Comparison of ENCODE assay signal across 25 cellular contexts in the genomic region with DNA sequence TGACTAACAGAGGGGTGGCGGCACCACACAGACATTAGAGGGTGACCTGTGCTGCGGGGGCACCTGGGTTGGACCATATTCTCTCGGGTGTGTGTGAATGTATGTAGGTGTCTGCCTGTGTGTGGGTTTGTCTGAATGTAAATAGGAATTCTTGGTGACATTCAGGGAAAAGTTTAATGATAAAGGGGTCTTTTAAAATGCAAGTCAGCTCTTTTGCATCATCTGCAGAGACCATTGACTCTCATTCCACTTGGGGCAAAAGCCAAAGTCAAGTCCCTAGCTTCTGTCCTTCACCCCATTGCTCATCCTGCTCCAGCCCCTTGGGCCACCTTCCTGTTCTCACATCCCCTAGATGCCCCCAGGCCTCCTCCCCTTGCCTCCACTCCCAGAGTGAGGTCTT. TPM values are rescaled to one million over a fixed set of nuclear protein-coding genes. Genes with fewer than 3 reads are reported as not detected.
DNase-seq lines count a peak whose midpoint lies in the region; ATAC-seq and FAIRE-seq lines count a peak whose summit lies in the region.
"Had no signal": no experiment of that assay in that cellular context is flagged by ENCODE, and none has a peak within 500 bp of the region (broad histone marks: within the 10 kb centered on the region; RNA-seq: fewer than 3 reads in every experiment).

No MANE protein-coding gene starts in this region.

- no peak for DNase-seq in activated naive CD4-positive, alpha-beta T cell treated with anti-CD3 and anti-CD28 coated beads for 36 hours
- no peak for DNase-seq in activated naive CD4-positive, alpha-beta T cell treated with anti-CD3 and anti-CD28 coated beads, Interleukin-2, amount 50 U/mL, for 72 hours (ENCODE audit: low spot score in 2 of 2)
- DNase-seq in activated CD4-positive, alpha-beta memory T cell treated with anti-CD3 and anti-CD28 coated beads, Interleukin-2, amount 10 ng/mL, durations not matched to agents 7 days and 5 days: no peak
- DNase-seq in effector memory CD8-positive, alpha-beta T cell: no peak
- DNase-seq in stimulated activated naive B cell treated with anti-CD40 and anti-IgM and Interleukin-4, amounts not matched to agents 10 μg/mL and 1 μg/mL and 100 μg/mL, for 72 hours: no peak
- DNase-seq in anterior cingulate cortex (lab: John Stamatoyannopoulos, UW) (no peak), small intestine (no peak)
- DNase-seq: activated CD8-positive, alpha-beta memory T cell treated with anti-CD3 and anti-CD28 coated beads for 24 hours; CD4-positive, alpha-beta T cell; cerebellar nuclear complex; effector CD8-positive, alpha-beta T cell; GF-D8; left cardiac atrium; mesendoderm; MG63; NCI-H146; NCI-H748 treated with DMSO at 0.1 percent for 48 hours; SHP77 treated with DMSO at 0.1 percent for 48 hours; thyroid gland had no signal

- no peaks in the 10 kb centered on the region for H3K27me3 ChIP-seq in small intestine (ENCODE audit: control insufficient read depth in 2 of 2, insufficient read depth in 2 of 2, low read length in 2 of 2)
- H3K27me3 ChIP-seq: esophagus muscularis mucosa, gastroesophageal sphincter, MG63, thyroid gland had no signal

- POLR2A ChIA-PET in activated CD4-positive, alpha-beta memory T cell treated with anti-CD3 and anti-CD28 coated beads, Interleukin-2, amount 10 ng/mL, durations not matched to agents 7 days and 5 days (lab: Charles Lee): interaction anchor here (2.2 to 2.6 kb wide), 2 partner anchors 13 to 185 kb away, joined by 10 to 16 read pairs; a partner anchor contains a TSS

- H3K36me3 Mint-ChIP-seq in activated naive CD4-positive, alpha-beta T cell treated with anti-CD3 and anti-CD28 coated beads for 36 hours (ENCODE audit: low read depth): peaks cover 22% of the 10 kb centered on the region
- H3K36me3 Mint-ChIP-seq in activated naive CD4-positive, alpha-beta T cell treated with anti-CD3 and anti-CD28 coated beads, Interleukin-2, amount 50 U/mL, for 72 hours: peaks cover 5 to 42% of the 10 kb centered on the region in 2 donors
- peaks cover 10% of the 10 kb centered on the region for H3K36me3 Mint-ChIP-seq in activated CD4-positive, alpha-beta memory T cell treated with anti-CD3 and anti-CD28 coated beads, Interleukin-2, amount 10 ng/mL, durations not matched to agents 7 days and 5 days (ENCODE audit: low read depth)
- peaks cover 8% of the 10 kb centered on the region for H3K36me3 Mint-ChIP-seq in effector memory CD8-positive, alpha-beta T cell (ENCODE audit: insufficient read depth)
- H3K36me3 Mint-ChIP-seq in stimulated activated naive B cell treated with anti-CD40 and anti-IgM and Interleukin-4, amounts not matched to agents 10 μg/mL and 1 μg/mL and 100 μg/mL, for 72 hours: peaks cover 6% of the 10 kb centered on the region in 2 donors

- CTCF ChIA-PET in activated naive CD4-positive, alpha-beta T cell treated with anti-CD3 and anti-CD28 coated beads for 36 hours (lab: Charles Lee): interaction anchor here (0.6 to 1.1 kb wide), 2 partner anchors 21 to 100 kb away, joined by 3 to 4 read pairs; no protein-coding TSS in a partner anchor
- CTCF ChIA-PET in activated CD4-positive, alpha-beta memory T cell treated with anti-CD3 and anti-CD28 coated beads, Interleukin-2, amount 10 ng/mL, durations not matched to agents 7 days and 5 days (lab: Charles Lee): interaction anchor here (1.3 to 2.2 kb wide), 2 partner anchors 8 to 123 kb away, joined by 7 to 9 read pairs; no protein-coding TSS in a partner anchor

- no peak overlapping the region for H3K4me3 ChIP-seq in small intestine (ENCODE audit: low read depth in 1 of 2, low read length in 2 of 2)
- H3K4me3 ChIP-seq: esophagus muscularis mucosa, gastroesophageal sphincter, MG63, thyroid gland had no signal

- no peaks in the 10 kb centered on the region for H3K27me3 Mint-ChIP-seq in activated naive CD4-positive, alpha-beta T cell treated with anti-CD3 and anti-CD28 coated beads for 36 hours (ENCODE audit: low read depth)
- no peaks in the 10 kb centered on the region for H3K27me3 Mint-ChIP-seq in activated CD4-positive, alpha-beta memory T cell treated with anti-CD3 and anti-CD28 coated beads, Interleukin-2, amount 10 ng/mL, durations not matched to agents 7 days and 5 days
- H3K27me3 Mint-ChIP-seq in effector memory CD8-positive, alpha-beta T cell: no peaks in the 10 kb centered on the region
- no peaks in the 10 kb centered on the region for H3K27me3 Mint-ChIP-seq in stimulated activated naive B cell treated with anti-CD40 and anti-IgM and Interleukin-4, amounts not matched to agents 10 μg/mL and 1 μg/mL and 100 μg/mL, for 72 hours
- H3K27me3 Mint-ChIP-seq: CD4-positive, alpha-beta T cell had no signal

- no peaks in the 10 kb centered on the region for H3K9me3 Mint-ChIP-seq in activated naive CD4-positive, alpha-beta T cell treated with anti-CD3 and anti-CD28 coated beads for 36 hours
- H3K9me3 Mint-ChIP-seq in activated naive CD4-positive, alpha-beta T cell treated with anti-CD3 and anti-CD28 coated beads, Interleukin-2, amount 50 U/mL, for 72 hours: no peaks in the 10 kb centered on the region
- no peaks in the 10 kb centered on the region for H3K9me3 Mint-ChIP-seq in activated CD4-positive, alpha-beta memory T cell treated with anti-CD3 and anti-CD28 coated beads, Interleukin-2, amount 10 ng/mL, durations not matched to agents 7 days and 5 days
- H3K9me3 Mint-ChIP-seq in effector memory CD8-positive, alpha-beta T cell: no peaks in the 10 kb centered on the region
- no peaks in the 10 kb centered on the region for H3K9me3 Mint-ChIP-seq in stimulated activated naive B cell treated with anti-CD40 and anti-IgM and Interleukin-4, amounts not matched to agents 10 μg/mL and 1 μg/mL and 100 μg/mL, for 72 hours
- H3K9me3 Mint-ChIP-seq: CD4-positive, alpha-beta T cell; nephron had no signal

- no peak overlapping the region for H3K27ac ChIP-seq in small intestine (ENCODE audit: low read depth in 1 of 2, low read length in 1 of 2)
- H3K27ac ChIP-seq: esophagus muscularis mucosa, gastroesophageal sphincter, HL-60, thyroid gland had no signal

- H3K27ac Mint-ChIP-seq in activated naive CD4-positive, alpha-beta T cell treated with anti-CD3 and anti-CD28 coated beads for 36 hours: peak overlapping the region; percentile 14
- peak overlapping the region in 1 of 2 donors; percentile 93 for H3K27ac Mint-ChIP-seq in activated naive CD4-positive, alpha-beta T cell treated with anti-CD3 and anti-CD28 coated beads, Interleukin-2, amount 50 U/mL, for 72 hours
- peak overlapping the region; percentile 79 for H3K27ac Mint-ChIP-seq in activated CD4-positive, alpha-beta memory T cell treated with anti-CD3 and anti-CD28 coated beads, Interleukin-2, amount 10 ng/mL, durations not matched to agents 7 days and 5 days
- peak overlapping the region; percentile 27 to 50 for H3K27ac Mint-ChIP-seq in effector memory CD8-positive, alpha-beta T cell
- H3K27ac Mint-ChIP-seq in stimulated activated naive B cell treated with anti-CD40 and anti-IgM and Interleukin-4, amounts not matched to agents 10 μg/mL and 1 μg/mL and 100 μg/mL, for 72 hours: peak overlapping the region; percentile 3
- H3K27ac Mint-ChIP-seq: nephron had no signal

- no peaks in the 10 kb centered on the region for H3K9me3 ChIP-seq in small intestine (ENCODE audit: control insufficient read depth, low read depth)
- H3K9me3 ChIP-seq: esophagus muscularis mucosa, gastroesophageal sphincter, MG63, thyroid gland had no signal

- intact Hi-C loops in activated naive CD4-positive, alpha-beta T cell treated with anti-CD3 and anti-CD28 coated beads for 36 hours (cut with micrococcal nuclease): no loop called here

- FAIRE-seq in small intestine (lab: Jason Lieb, UNC): no peak

- H3K36me3 ChIP-seq in small intestine (ENCODE audit: control insufficient read depth in 2 of 2, insufficient read depth in 2 of 2, low read length in 2 of 2): no peaks in the 10 kb centered on the region
- H3K36me3 ChIP-seq: esophagus muscularis mucosa, gastroesophageal sphincter, MG63, thyroid gland had no signal

- no peak overlapping the region for H3K4me3 Mint-ChIP-seq in activated naive CD4-positive, alpha-beta T cell treated with anti-CD3 and anti-CD28 coated beads for 36 hours
- no peak overlapping the region for H3K4me3 Mint-ChIP-seq in activated CD4-positive, alpha-beta memory T cell treated with anti-CD3 and anti-CD28 coated beads, Interleukin-2, amount 10 ng/mL, durations not matched to agents 7 days and 5 days
- no peak overlapping the region for H3K4me3 Mint-ChIP-seq in effector memory CD8-positive, alpha-beta T cell
- no peak overlapping the region for H3K4me3 Mint-ChIP-seq in stimulated activated naive B cell treated with anti-CD40 and anti-IgM and Interleukin-4, amounts not matched to agents 10 μg/mL and 1 μg/mL and 100 μg/mL, for 72 hours
- H3K4me3 Mint-ChIP-seq: CD4-positive, alpha-beta T cell; nephron had no signal

- H3K4me1 Mint-ChIP-seq in activated naive CD4-positive, alpha-beta T cell treated with anti-CD3 and anti-CD28 coated beads for 36 hours (ENCODE audit: low read depth): peaks cover 81% of the 10 kb centered on the region
- peaks cover 70% of the 10 kb centered on the region for H3K4me1 Mint-ChIP-seq in activated CD4-positive, alpha-beta memory T cell treated with anti-CD3 and anti-CD28 coated beads, Interleukin-2, amount 10 ng/mL, durations not matched to agents 7 days and 5 days
- peaks cover 31 to 43% of the 10 kb centered on the region in 2 donors for H3K4me1 Mint-ChIP-seq in effector memory CD8-positive, alpha-beta T cell (ENCODE audit: low read depth in 2 of 2)
- H3K4me1 Mint-ChIP-seq in stimulated activated naive B cell treated with anti-CD40 and anti-IgM and Interleukin-4, amounts not matched to agents 10 μg/mL and 1 μg/mL and 100 μg/mL, for 72 hours: peaks cover 48 to 68% of the 10 kb centered on the region in 2 donors

- no peak for ATAC-seq in activated naive CD4-positive, alpha-beta T cell treated with anti-CD3 and anti-CD28 coated beads, Interleukin-2, amount 50 U/mL, for 72 hours
- ATAC-seq in effector memory CD8-positive, alpha-beta T cell (replicated peaks): no peak
- no peak for ATAC-seq in stimulated activated naive B cell treated with anti-CD40 and anti-IgM and Interleukin-4, amounts not matched to agents 10 μg/mL and 1 μg/mL and 100 μg/mL, for 72 hours (replicated peaks)
- no peak for ATAC-seq in GM21390 (IDR thresholded peaks at IDR 0.05; ENCODE audit: unreplicated experiment)
- ATAC-seq: gastroesophageal sphincter, left cardiac atrium, sciatic nerve had no signal

- WGBS in small intestine, 3 donors: 91 to 96% (median 95%) methylated on average over 3 of the region's 3 CpGs

- no peaks in the 10 kb centered on the region for H3K4me1 ChIP-seq in small intestine (ENCODE audit: control insufficient read depth in 2 of 2, insufficient read depth in 1 of 2, low read depth in 1 of 2, low read length in 1 of 2)

RNA-seq across cellular contexts. Expression of a gene that starts 23.6 kb away (rescaled TPM):
- 100 to 1,000 TPM; 179 to 189 TPM for total RNA-seq in activated naive CD4-positive, alpha-beta T cell treated with anti-CD3 and anti-CD28 coated beads for 36 hours
- 100 to 1,000 TPM; 132 to 194 TPM for total RNA-seq in activated naive CD4-positive, alpha-beta T cell treated with anti-CD3 and anti-CD28 coated beads, Interleukin-2, amount 50 U/mL, for 72 hours
- 10 to 100 TPM; 44.4 to 47.6 TPM for total RNA-seq in activated CD4-positive, alpha-beta memory T cell treated with anti-CD3 and anti-CD28 coated beads, Interleukin-2, amount 10 ng/mL, durations not matched to agents 7 days and 5 days
- polyA plus RNA-seq in small intestine: 10 to 100 TPM in 2 of 3 donors, 1 to 10 TPM in 1; 8.6 to 13.0 (median 12.8) TPM
